In the genomic region with DNA sequence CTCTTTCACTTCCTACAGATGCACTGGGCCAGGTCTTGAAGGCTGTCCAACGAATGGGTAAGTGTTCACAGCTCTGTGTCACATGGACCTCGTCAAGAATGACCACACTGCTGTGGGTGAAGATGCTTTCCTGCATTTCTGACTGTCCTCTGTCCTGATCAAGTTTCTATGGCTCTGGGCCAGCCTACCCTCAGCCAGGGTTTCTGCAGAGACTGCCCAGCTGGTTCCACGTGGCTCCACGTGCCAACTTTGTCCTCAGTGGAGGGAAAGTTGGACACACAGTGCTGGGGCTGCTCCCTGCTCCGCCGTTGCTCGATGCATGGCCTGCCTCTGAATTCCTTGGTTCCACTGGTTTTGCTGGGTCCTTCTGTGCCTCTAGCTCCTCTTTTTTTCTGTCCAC, we compare ENCODE assay signal across 23 cellular contexts.
"Had no signal": no experiment of that assay in that cellular context is flagged by ENCODE, and none has a peak within 500 bp of the region (broad histone marks: within the 10 kb centered on the region; RNA-seq: fewer than 3 reads in every experiment).

No MANE protein-coding gene starts in this region.

- H3K27ac Mint-ChIP-seq: activated naive CD8-positive, alpha-beta T cell; activated T-helper 1 cell treated with anti-CD3 and anti-CD28 coated beads, Interleukin-12 subunit alpha, Interleukin-12 subunit beta, Interleukin-2, Interleukin-4 antibody, amounts not matched to agents 30 ng/mL and 10 ng/mL and 1 ng/mL, durations not matched to agents 14 hours and 24 hours and 36 hours; effector memory CD8-positive, alpha-beta T cell; mesothelial cell of epicardium; stimulated activated naive CD8-positive, alpha-beta T cell treated with anti-CD3 and anti-CD28 coated beads, Interleukin-15, Interleukin-2, amounts not matched to agents 100 ng/mL and 50 ng/mL, for 24 hours had no signal

- H3K4me3 ChIP-seq: esophagus squamous epithelium, hepatocyte, lung, prostate gland, suprapubic skin, transverse colon had no signal

- H3K9me3 ChIP-seq: esophagus squamous epithelium, prostate gland, suprapubic skin, transverse colon had no signal

- DNase-seq: activated CD4-positive, alpha-beta T cell treated with anti-CD3 and anti-CD28 coated beads for 1 hour; dermis blood vessel endothelial cell; effector memory CD8-positive, alpha-beta T cell; esophagus squamous epithelium; foreskin fibroblast; islet precursor cell; occipital lobe; right cardiac atrium; small intestine; stimulated activated CD4-positive, alpha-beta T cell treated with anti-CD3 and anti-CD28 coated beads, Interleukin-15, amount 100 ng/mL, for 24 hours; stimulated activated CD4-positive, alpha-beta T cell treated with anti-CD3 and anti-CD28 coated beads, Interleukin-2, amount 100 ng/mL, for 48 hours; SW 1271; T-helper 2 cell; transverse colon; WERI-Rb-1 had no signal

- ATAC-seq: effector memory CD8-positive, alpha-beta T cell; right cardiac atrium had no signal

- H3K36me3 Mint-ChIP-seq: activated naive CD8-positive, alpha-beta T cell had no signal

- H3K4me1 ChIP-seq: esophagus squamous epithelium, prostate gland, suprapubic skin, transverse colon had no signal

- H3K36me3 ChIP-seq: WERI-Rb-1 had no signal

- H2AFZ ChIP-seq: hepatocyte had no signal

- H3K27me3 Mint-ChIP-seq: activated naive CD8-positive, alpha-beta T cell; stimulated activated naive CD8-positive, alpha-beta T cell treated with anti-CD3 and anti-CD28 coated beads, Interleukin-15, Interleukin-2, amounts not matched to agents 100 ng/mL and 50 ng/mL, for 24 hours had no signal

- H3K9me3 Mint-ChIP-seq: activated T-helper 1 cell treated with anti-CD3 and anti-CD28 coated beads, Interleukin-12 subunit alpha, Interleukin-12 subunit beta, Interleukin-2, Interleukin-4 antibody, amounts not matched to agents 30 ng/mL and 10 ng/mL and 1 ng/mL, durations not matched to agents 14 hours and 24 hours and 36 hours had no signal

- H3K4me2 ChIP-seq: hepatocyte had no signal

- H3K4me3 Mint-ChIP-seq: activated naive CD8-positive, alpha-beta T cell; activated T-helper 1 cell treated with anti-CD3 and anti-CD28 coated beads, Interleukin-12 subunit alpha, Interleukin-12 subunit beta, Interleukin-2, Interleukin-4 antibody, amounts not matched to agents 30 ng/mL and 10 ng/mL and 1 ng/mL, durations not matched to agents 14 hours and 24 hours and 36 hours; effector memory CD8-positive, alpha-beta T cell; mesothelial cell of epicardium; stimulated activated naive CD8-positive, alpha-beta T cell treated with anti-CD3 and anti-CD28 coated beads, Interleukin-15, Interleukin-2, amounts not matched to agents 100 ng/mL and 50 ng/mL, for 24 hours had no signal

- H3K27me3 ChIP-seq: esophagus squamous epithelium, hepatocyte, suprapubic skin, transverse colon had no signal

- H3K4me1 Mint-ChIP-seq: mesothelial cell of epicardium had no signal

- H3K79me2 ChIP-seq: hepatocyte had no signal

- H3K27ac ChIP-seq: esophagus squamous epithelium, hepatocyte, prostate gland, suprapubic skin, transverse colon, WERI-Rb-1 had no signal
